ENCODE assay signal across 15 cellular contexts in genomic region chr10:32350811-32351342, GRCh38. TPM values are rescaled to one million over a fixed set of nuclear protein-coding genes. Genes with fewer than 3 reads are reported as not detected.
DNase-seq lines count a peak whose midpoint lies in the region; ATAC-seq and TF ChIP-seq lines count a peak whose summit lies in the region.
"Had no signal": no experiment of that assay in that cellular context is flagged by ENCODE, and none has a peak within 500 bp of the region (broad histone marks: within the 10 kb centered on the region; RNA-seq: fewer than 3 reads in every experiment).

No MANE protein-coding gene starts in this region.

- H3K79me2 ChIP-seq in neural progenitor cell (ENCODE audit: low read depth): peaks cover 56% of the 10 kb centered on the region

- no peak overlapping the region for H3K27ac ChIP-seq in CD4-positive, CD25-positive, alpha-beta regulatory T cell (ENCODE audit: insufficient read depth, low read length, poor library complexity, severe bottlenecking)
- H3K27ac ChIP-seq in HEK293 (ENCODE audit: extremely low read depth, low read depth, low read length) (no peak overlapping the region), left ventricle myocardium inferior (replicated peaks) (no peak overlapping the region), neural progenitor cell (no peak overlapping the region)
- H3K27ac ChIP-seq: left lung, PC-9 had no signal

- intact Hi-C loops in left ventricle myocardium inferior (cut with micrococcal nuclease): no loop called here

- ATAC-seq in CD4-positive, CD25-positive, alpha-beta regulatory T cell (ENCODE audit: low read depth in 2 of 2): no peak
- ATAC-seq in SK-N-SH treated with all-trans-retinoic acid at 6 μM for 48 hours: no peak
- ATAC-seq: activated CD4-positive, CD25-positive, alpha-beta regulatory T cell treated with anti-CD3 and anti-CD28 coated beads, Interleukin-2, amount 50 U/mL, for 24 hours; left lung; natural killer cell treated with Interleukin-12 subunit alpha and Interleukin-12 subunit beta and Interleukin-15 and Interleukin-18, amount 100 ng/mL, for 72 hours had no signal

- H3K4me3 ChIP-seq in CD4-positive, CD25-positive, alpha-beta regulatory T cell (ENCODE audit: low read depth, low read length): peak overlapping the region; percentile 4
- H3K4me3 ChIP-seq in HEK293 (ENCODE audit: low read depth, low read length) (no peak overlapping the region), left ventricle myocardium inferior (no peak overlapping the region), neural progenitor cell (no peak overlapping the region)
- H3K4me3 ChIP-seq: left lung, PC-9 had no signal

- POLR2A ChIA-PET in HEK293 (lab: Yijun Ruan, JAX): no interaction called here

- peaks cover 0 to 1% (median 0%) of the 10 kb centered on the region in 7 donors for H3K9me3 Mint-ChIP-seq in CD4-positive, CD25-positive, alpha-beta regulatory T cell
- no peaks in the 10 kb centered on the region for H3K9me3 Mint-ChIP-seq in T-helper 2 cell treated with Interferon-gamma antibody and Interleukin-4, amounts not matched to agents 5 μg/mL and 100 μg/mL, for 36 hours
- H3K9me3 Mint-ChIP-seq in mesothelial cell of epicardium: peaks cover 2% of the 10 kb centered on the region
- peaks cover 16% of the 10 kb centered on the region for H3K9me3 Mint-ChIP-seq in neural progenitor cell
- H3K9me3 Mint-ChIP-seq: natural killer cell treated with Interleukin-12 subunit alpha and Interleukin-12 subunit beta and Interleukin-15 and Interleukin-18, amount 100 ng/mL, for 72 hours had no signal

- H3F3A ChIP-seq in neural progenitor cell (ENCODE audit: low read depth): peaks cover 19% of the 10 kb centered on the region

- H3K27me3 ChIP-seq in CD4-positive, CD25-positive, alpha-beta regulatory T cell (ENCODE audit: control insufficient read depth, insufficient read depth, low read length): no peaks in the 10 kb centered on the region
- H3K27me3 ChIP-seq in left ventricle myocardium inferior (ENCODE audit: low read depth) (no peaks in the 10 kb centered on the region), neural progenitor cell (no peaks in the 10 kb centered on the region)
- H3K27me3 ChIP-seq: left lung had no signal

- CTCF ChIA-PET in HEK293 (lab: Yijun Ruan, JAX): interaction anchor here (0.6 to 1.5 kb wide), 2 partner anchors 17 to 621 kb away, joined by 4 to 6 read pairs; no protein-coding TSS in a partner anchor

- TF ChIP-seq CTCF in HEK293 (tag by site-specific recombination; IDR thresholded peaks at IDR 0.05) (no peak), mesothelial cell of epicardium (IDR thresholded peaks at IDR 0.05; ENCODE audit: unreplicated experiment) (no peak), left ventricle myocardium inferior (IDR thresholded peaks at IDR 0.05; ENCODE audit: borderline replicate concordance) (no peak), neural progenitor cell (IDR thresholded peaks at IDR 0.05) (no peak)

- DNase-seq in CD4-positive, CD25-positive, alpha-beta regulatory T cell: no peak
- DNase-seq in T-helper 2 cell treated with Interferon-gamma antibody and Interleukin-4, amounts not matched to agents 5 μg/mL and 100 μg/mL, for 36 hours (ENCODE audit: low spot score): no peak
- DNase-seq in mesothelial cell of epicardium (ENCODE audit: low spot score in 2 of 2, unreplicated experiment in 2 of 2) (no peak), left ventricle myocardium inferior (no peak), neural progenitor cell (ENCODE audit: low spot score) (no peak)
- DNase-seq: GDM1, left lung, NCI-H1105 treated with DMSO at 0.1 percent for 48 hours, NCI-H446, PC-9, retina had no signal

- H4K20me1 ChIP-seq in neural progenitor cell (ENCODE audit: low read depth): peaks cover 2% of the 10 kb centered on the region

- no peaks in the 10 kb centered on the region for H3K36me3 ChIP-seq in CD4-positive, CD25-positive, alpha-beta regulatory T cell (ENCODE audit: control insufficient read depth, insufficient read depth, low read length)
- H3K36me3 ChIP-seq in HEK293 (ENCODE audit: control insufficient read depth in 2 of 2, insufficient read depth in 1 of 2, low read length in 2 of 2) (no peaks in the 10 kb centered on the region), left ventricle myocardium inferior (no peaks in the 10 kb centered on the region), neural progenitor cell (no peaks in the 10 kb centered on the region)
- H3K36me3 ChIP-seq: left lung had no signal

- peaks cover 67% of the 10 kb centered on the region for H3K4me1 ChIP-seq in CD4-positive, CD25-positive, alpha-beta regulatory T cell (ENCODE audit: control insufficient read depth, insufficient read depth, low read length, poor library complexity, severe bottlenecking)
- H3K4me1 ChIP-seq in HEK293 (ENCODE audit: control insufficient read depth, insufficient read depth, low read length) (0 out of 2 replicates have a peak, but pooled peaks cover 2% of the 10 kb centered on the region), left ventricle myocardium inferior (peaks cover 63% of the 10 kb centered on the region), neural progenitor cell (peaks cover 4% of the 10 kb centered on the region)

- H3K27me3 Mint-ChIP-seq in CD4-positive, CD25-positive, alpha-beta regulatory T cell: peaks cover 7% of the 10 kb centered on the region
- H3K27me3 Mint-ChIP-seq in T-helper 2 cell treated with Interferon-gamma antibody and Interleukin-4, amounts not matched to agents 5 μg/mL and 100 μg/mL, for 36 hours (ENCODE audit: low read depth): no peaks in the 10 kb centered on the region
- no peaks in the 10 kb centered on the region for H3K27me3 Mint-ChIP-seq in mesothelial cell of epicardium (ENCODE audit: low read depth)
- H3K27me3 Mint-ChIP-seq in neural progenitor cell (ENCODE audit: insufficient read depth, low read depth): peaks cover 2% of the 10 kb centered on the region
- H3K27me3 Mint-ChIP-seq: natural killer cell treated with Interleukin-12 subunit alpha and Interleukin-12 subunit beta and Interleukin-15 and Interleukin-18, amount 100 ng/mL, for 72 hours had no signal

- peak overlapping the region in 2 of 4 donors; percentile 16 to 99 for H3K4me3 Mint-ChIP-seq in CD4-positive, CD25-positive, alpha-beta regulatory T cell
- no peak overlapping the region for H3K4me3 Mint-ChIP-seq in T-helper 2 cell treated with Interferon-gamma antibody and Interleukin-4, amounts not matched to agents 5 μg/mL and 100 μg/mL, for 36 hours
- no peak overlapping the region for H3K4me3 Mint-ChIP-seq in mesothelial cell of epicardium
- H3K4me3 Mint-ChIP-seq in neural progenitor cell: no peak overlapping the region
- H3K4me3 Mint-ChIP-seq: natural killer cell treated with Interleukin-12 subunit alpha and Interleukin-12 subunit beta and Interleukin-15 and Interleukin-18, amount 100 ng/mL, for 72 hours had no signal

- H3K27ac Mint-ChIP-seq in CD4-positive, CD25-positive, alpha-beta regulatory T cell: peak overlapping the region; percentile 32 to 88 (median 79)
- peak overlapping the region; percentile 67 for H3K27ac Mint-ChIP-seq in T-helper 2 cell treated with Interferon-gamma antibody and Interleukin-4, amounts not matched to agents 5 μg/mL and 100 μg/mL, for 36 hours
- H3K27ac Mint-ChIP-seq in mesothelial cell of epicardium (peak overlapping the region; percentile 60), neural progenitor cell (no peak overlapping the region)

- no peaks in the 10 kb centered on the region for H3K36me3 Mint-ChIP-seq in CD4-positive, CD25-positive, alpha-beta regulatory T cell
- peaks cover 17% of the 10 kb centered on the region for H3K36me3 Mint-ChIP-seq in T-helper 2 cell treated with Interferon-gamma antibody and Interleukin-4, amounts not matched to agents 5 μg/mL and 100 μg/mL, for 36 hours (ENCODE audit: low read depth)
- peaks cover 9% of the 10 kb centered on the region for H3K36me3 Mint-ChIP-seq in mesothelial cell of epicardium
- H3K36me3 Mint-ChIP-seq in neural progenitor cell: peaks cover 23% of the 10 kb centered on the region
- H3K36me3 Mint-ChIP-seq: natural killer cell treated with Interleukin-12 subunit alpha and Interleukin-12 subunit beta and Interleukin-15 and Interleukin-18, amount 100 ng/mL, for 72 hours had no signal

- peaks cover 25 to 72% (median 57%) of the 10 kb centered on the region in 4 donors for H3K4me1 Mint-ChIP-seq in CD4-positive, CD25-positive, alpha-beta regulatory T cell
- H3K4me1 Mint-ChIP-seq in T-helper 2 cell treated with Interferon-gamma antibody and Interleukin-4, amounts not matched to agents 5 μg/mL and 100 μg/mL, for 36 hours (ENCODE audit: low read depth): peaks cover 43% of the 10 kb centered on the region
- peaks cover 34% of the 10 kb centered on the region for H3K4me1 Mint-ChIP-seq in mesothelial cell of epicardium
- peaks cover 16% of the 10 kb centered on the region for H3K4me1 Mint-ChIP-seq in neural progenitor cell

- no peaks in the 10 kb centered on the region for H3K9me3 ChIP-seq in CD4-positive, CD25-positive, alpha-beta regulatory T cell (ENCODE audit: control insufficient read depth in 2 of 2, low read length in 2 of 2)
- H3K9me3 ChIP-seq in HEK293 (ENCODE audit: control insufficient read depth, insufficient read depth, low read depth, low read length) (no peaks in the 10 kb centered on the region), left ventricle myocardium inferior (replicated peaks) (no peaks in the 10 kb centered on the region), neural progenitor cell (ENCODE audit: low read depth) (no peaks in the 10 kb centered on the region)
- H3K9me3 ChIP-seq: left lung had no signal

- no peak overlapping the region for H3K4me2 ChIP-seq in neural progenitor cell
- H3K4me2 ChIP-seq: PC-9 had no signal

- H3K9ac ChIP-seq in neural progenitor cell: no peak overlapping the region

- no peak overlapping the region for H2AFZ ChIP-seq in neural progenitor cell (replicated peaks)
- H2AFZ ChIP-seq: PC-9 had no signal

TF ChIP-seq in SK-N-SH treated with all-trans-retinoic acid at 6 μM for 48 hours, 23 proteins besides CTCF, POLR2A, EP300 and RAD21 (continues in another document):
- no peak for TF ChIP-seq PATZ1 (CRISPR knock-in tag; IDR thresholded peaks at IDR 0.05; ENCODE audit: borderline replicate concordance)

RNA-seq across cellular contexts. Expression of gene EPC1, which starts 3.9 kb away (rescaled TPM):
- total RNA-seq in CD4-positive, CD25-positive, alpha-beta regulatory T cell: 218 TPM
- 10 to 100 TPM; 46.6 to 64.4 (median 56.8) TPM for polyA plus RNA-seq in CD4-positive, CD25-positive, alpha-beta regulatory T cell
- total RNA-seq in mesothelial cell of epicardium (55.7 to 62.7 TPM (median 57.8 TPM) in 3 replicates), left ventricle myocardium inferior (17.0 TPM), neural progenitor cell (ENCODE audit: low replicate concordance) (36.0 and 45.4 TPM in 2 replicates)
